Comparison of ENCODE assay signal across 25 cellular contexts in genomic region chr7:27616914-27617548, GRCh38. TPM values are rescaled to one million over a fixed set of nuclear protein-coding genes. Genes with fewer than 3 reads are reported as not detected.
A peak's percentile ranks its signal among the peaks of the same experiment; 100 is the strongest.
DNase-seq lines count a peak whose midpoint lies in the region; ATAC-seq, FAIRE-seq and TF ChIP-seq lines count a peak whose summit lies in the region.
"Had no signal": no experiment of that assay in that cellular context is flagged by ENCODE, and none has a peak within 500 bp of the region (broad histone marks: within the 10 kb centered on the region; RNA-seq: fewer than 3 reads in every experiment).

No MANE protein-coding gene starts in this region.

- H3K4me1 ChIP-seq in RWPE2 (ENCODE audit: insufficient read depth, poor library complexity, severe bottlenecking) (no peaks in the 10 kb centered on the region), mucosa of descending colon (ENCODE audit: low read depth) (no peaks in the 10 kb centered on the region)

- peak; percentile 43 for FAIRE-seq in islet of Langerhans (lab: Jason Lieb, UNC)
- FAIRE-seq: GM12878 had no signal

- H3K9me3 ChIP-seq in RWPE2 (ENCODE audit: severe bottlenecking): peaks cover 7% of the 10 kb centered on the region
- peaks cover 32% of the 10 kb centered on the region for H3K9me3 ChIP-seq in mucosa of descending colon

- intact Hi-C loops in mucosa of descending colon (cut with DNase I, micrococcal nuclease): no loop called here

- ATAC-seq in RWPE2 (ENCODE audit: low read depth) (peak; percentile 61; the same call in 2 of the 3 replicates), mucosa of descending colon (peak; percentile 74), HG03520 (IDR thresholded peaks at IDR 0.05; ENCODE audit: unreplicated experiment) (no peak)
- ATAC-seq: GM12878, GM23338, T-cell had no signal

- H3K27me3 ChIP-seq in RWPE2 (ENCODE audit: insufficient read depth, poor library complexity, severe bottlenecking): no peaks in the 10 kb centered on the region
- H3K27me3 ChIP-seq: MG63 had no signal

- no peak overlapping the region for H3K27ac ChIP-seq in RWPE2 (ENCODE audit: poor library complexity, severe bottlenecking)
- H3K27ac ChIP-seq: SK-N-MC had no signal

- no peak overlapping the region for H3K4me3 ChIP-seq in RWPE2 (ENCODE audit: severe bottlenecking)
- no peak overlapping the region for H3K4me3 ChIP-seq in mucosa of descending colon
- H3K4me3 ChIP-seq: GM12878, GM23338, MG63, SK-N-MC had no signal

- DNase-seq in GF-D8 (lab: John Stamatoyannopoulos, UW): peak; percentile 92
- DNase-seq in RWPE2 (ENCODE audit: low spot score): no peak
- DNase-seq in mucosa of descending colon: no peak
- DNase-seq in AML-193 (lab: John Stamatoyannopoulos, UW): no peak
- no peak for DNase-seq in amygdala (lab: John Stamatoyannopoulos, UW)
- no peak for DNase-seq in NCI-H1417 treated with DMSO at 0.1 percent for 48 hours (lab: John Stamatoyannopoulos, UW)
- DNase-seq: ACHN; CD4-positive, CD25-positive, alpha-beta regulatory T cell; COR-L47; DMS 273 treated with DMSO at 0.1 percent for 48 hours; HCEC 1CT; MG63; NCI-H1105 treated with DMSO at 0.1 percent for 48 hours; NCI-H187; NCI-H2107; NCI-H510A treated with DMSO at 0.1 percent for 48 hours; NCI-H774; OCI-M1; SHP77; T-cell had no signal

- H3K36me3 ChIP-seq in RWPE2 (ENCODE audit: low read depth) (peaks cover 8% of the 10 kb centered on the region; the same call in 1 of the 2 replicates), mucosa of descending colon (ENCODE audit: low read depth) (no peaks in the 10 kb centered on the region)

- TF ChIP-seq CTCF in RWPE2 (IDR thresholded peaks at IDR 0.05; ENCODE audit: poor library complexity, severe bottlenecking): no peak
- TF ChIP-seq CTCF in mucosa of descending colon (IDR thresholded peaks at IDR 0.05): no peak

RNA-seq across cellular contexts. Expression of gene HIBADH, which starts 45.7 kb away (rescaled TPM):
- total RNA-seq in mucosa of descending colon: 10 to 100 TPM; 26.2 to 49.2 (median 30.1) TPM
